Comparison of ENCODE assay signal across 8 cellular contexts in genomic region chr4:48375651-48376291, GRCh38. TPM values are rescaled to one million over a fixed set of nuclear protein-coding genes. Genes with fewer than 3 reads are reported as not detected.
DNase-seq lines count a peak whose midpoint lies in the region; ATAC-seq and TF ChIP-seq lines count a peak whose summit lies in the region.
"Had no signal": no experiment of that assay in that cellular context is flagged by ENCODE, and none has a peak within 500 bp of the region (broad histone marks: within the 10 kb centered on the region; RNA-seq: fewer than 3 reads in every experiment).

No MANE protein-coding gene starts in this region.

- H3K27ac ChIP-seq in Panc1 (ENCODE audit: low read length) (no peak overlapping the region), stomach (peak overlapping the region in 3 of 5 donors; percentile 31 to 72 (median 36)), OCI-LY7 (ENCODE audit: low read depth, low read length, poor library complexity, severe bottlenecking) (no peak overlapping the region)

- CTCF ChIA-PET in Panc1 (lab: Charles Lee) (no interaction called here), OCI-LY7 (lab: Charles Lee; ENCODE audit: unreplicated experiment) (no interaction called here)

- in situ Hi-C loops in Panc1 (cut with HindIII; ENCODE audit: low pct_unique_long_range_greater_than_20kb, low sequenced_read_pairs) = no loop called here

- H3K27me3 ChIP-seq in Panc1 (ENCODE audit: control insufficient read depth, insufficient read depth, low read length) (no peaks in the 10 kb centered on the region), stomach (no peaks in the 10 kb centered on the region)

- H3K4me3 ChIP-seq in Panc1 (ENCODE audit: low read depth in 2 of 2, low read length in 2 of 2) = no peak overlapping the region
- H3K4me3 ChIP-seq in fibroblast of the aortic adventitia (ENCODE audit: low read depth, low read length) = no peak overlapping the region
- no peak overlapping the region for H3K4me3 ChIP-seq in stomach
- no peak overlapping the region for H3K4me3 ChIP-seq in OCI-LY7 (ENCODE audit: low read depth, low read length, poor library complexity, severe bottlenecking)

- no peaks in the 10 kb centered on the region for H3K79me2 ChIP-seq in OCI-LY7 (ENCODE audit: insufficient read depth, low read depth, low read length)

- TF ChIP-seq EP300 in stomach (IDR thresholded peaks at IDR 0.05) = no peak

- H3K9me3 ChIP-seq in Panc1 (ENCODE audit: control insufficient read depth, insufficient read depth, low read depth, low read length) (no peaks in the 10 kb centered on the region), stomach (no peaks in the 10 kb centered on the region), OCI-LY7 (ENCODE audit: low read length) (no peaks in the 10 kb centered on the region)

- POLR2A ChIA-PET in Panc1 (lab: Charles Lee) (no interaction called here), OCI-LY7 (lab: Charles Lee) (interaction anchor here (0.7 to 1.2 kb wide), 4 partner anchors 12 to 712 kb away, joined by 3 to 5 read pairs (median 4); no protein-coding TSS in a partner anchor)

- no peak overlapping the region for H2AFZ ChIP-seq in OCI-LY7 (ENCODE audit: low read length)

- no peak for TF ChIP-seq POLR2A in stomach (IDR thresholded peaks at IDR 0.05)

- DNase-seq in HPDE6-E6E7 (ENCODE audit: extremely low spot score) (peak; percentile 33), Panc1 (ENCODE audit: low read depth, low spot score) (peak; percentile 12), fibroblast of the aortic adventitia (ENCODE audit: low read depth) (peak; percentile 63), stomach (peak; percentile 31), inferior parietal cortex (ENCODE audit: extremely low spot score) (no peak), Kasumi-1 (lab: John Stamatoyannopoulos, UW) (no peak), OCI-LY7 (ENCODE audit: low spot score) (no peak)
- DNase-seq: NCI-H1105 treated with DMSO at 0.1 percent for 48 hours had no signal

- H3K9me2 ChIP-seq in OCI-LY7 (ENCODE audit: insufficient read depth, low read length) = no peaks in the 10 kb centered on the region

- peaks cover 4% of the 10 kb centered on the region; the same call in 1 of the 2 replicates for H3K4me1 ChIP-seq in Panc1 (ENCODE audit: control insufficient read depth, insufficient read depth, low read length)
- peaks cover 0 to 31% (median 16%) of the 10 kb centered on the region in 4 donors for H3K4me1 ChIP-seq in stomach
- peaks cover 1% of the 10 kb centered on the region for H3K4me1 ChIP-seq in OCI-LY7 (ENCODE audit: insufficient read depth, low read length, poor library complexity, severe bottlenecking)

- WGBS in stomach, 5 donors = 48 to 62% (median 53%) methylated on average over 6 of the region's 6 CpGs

- H3K36me3 ChIP-seq in Panc1 (ENCODE audit: control insufficient read depth, insufficient read depth, low read length) (no peaks in the 10 kb centered on the region), stomach (peaks cover 0 to 22% (median 9%) of the 10 kb centered on the region in 4 donors), OCI-LY7 (ENCODE audit: insufficient read depth, low read length) (peaks cover 14% of the 10 kb centered on the region; the same call in 1 of the 2 replicates)

- ATAC-seq in Panc1 = peak; percentile 65; the same call in 1 of the 2 replicates

- BruUV-seq in Panc1 (replicated peaks; lab: Mats Ljungman, UMichigan) (no TSS peak), OCI-LY7 (replicated peaks; lab: Mats Ljungman, UMichigan) (no TSS peak)

- intact Hi-C loops in Panc1 (cut with micrococcal nuclease; ENCODE audit: unreplicated experiment) (no loop called here), stomach (cut with DNase I; ENCODE audit: low total_unique reads) (no loop called here), OCI-LY7 (cut with micrococcal nuclease; ENCODE audit: unreplicated experiment) (no loop called here)

- H4K20me1 ChIP-seq in OCI-LY7 (ENCODE audit: insufficient read depth, low read length) = no peaks in the 10 kb centered on the region

- TF ChIP-seq CTCF in Panc1 (IDR thresholded peaks at IDR 0.05) (no peak), fibroblast of the aortic adventitia (IDR thresholded peaks at IDR 0.05; ENCODE audit: insufficient read depth, low read length) (no peak), stomach (IDR thresholded peaks at IDR 0.05) (no peak), OCI-LY7 (conservative IDR thresholded peaks at IDR 0.05; ENCODE audit: low read length) (no peak)

- no peak overlapping the region for H3K4me2 ChIP-seq in OCI-LY7 (ENCODE audit: low read length)

RNA-seq across cellular contexts. Expression of gene SLAIN2, which starts 34.4 kb away (rescaled TPM):
- total RNA-seq in Panc1 (2021; ENCODE audit: unreplicated experiment) (53.2 TPM), fibroblast of the aortic adventitia (ENCODE audit: low replicate concordance) (9.6 and 93.5 TPM in 2 replicates), stomach (100 to 1,000 TPM in 1 of 5 donors, 10 to 100 TPM in 4; 27.7 to 274 (median 40.9) TPM), OCI-LY7 (2022) (39.4 and 40.2 TPM in 2 replicates)
- 26.8 TPM for polyA plus RNA-seq in Panc1 (2012; ENCODE audit: insufficient read length)
- 10 to 100 TPM; 16.7 to 34.8 (median 19.7) TPM for polyA plus RNA-seq in stomach
- 21.1 and 24.7 TPM in 2 replicates for total RNA-seq in OCI-LY7 (2014; rRNA removed; shearing (Covaris generic))

Comparison
In these comparisons a context has a peak if more than half of its experiments do, and no peak if none do; other contexts are left out.
1. DNase-seq: peak in HPDE6-E6E7 (single experiment), Panc1 (single experiment), fibroblast of the aortic adventitia (single experiment) and stomach (single experiment); none in inferior parietal cortex (single experiment), Kasumi-1 (0 of 2) and OCI-LY7 (single experiment).
2. H3K27ac ChIP-seq: peak in stomach (3 of 5); none in Panc1 (single experiment) and OCI-LY7 (single experiment).